ENCODE assay signal across 25 cellular contexts in the genomic region with DNA sequence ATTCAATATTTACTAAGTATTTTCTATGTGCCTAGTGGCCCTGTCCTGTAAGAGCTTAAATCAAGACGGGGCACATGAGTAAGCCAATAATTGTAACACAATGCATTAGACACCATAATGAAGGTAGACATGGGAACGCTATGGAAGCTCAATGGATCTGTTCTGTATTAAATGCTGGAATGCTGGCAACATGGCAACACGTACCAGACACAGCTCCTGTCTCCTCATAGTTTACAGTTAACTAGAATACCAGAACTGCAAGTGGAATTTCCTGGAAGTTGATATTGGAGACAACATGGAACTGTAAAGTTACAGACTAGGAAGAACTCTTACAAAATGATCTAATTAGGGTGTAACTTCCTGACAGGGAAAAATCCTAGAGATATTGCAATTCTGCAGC. TPM values are rescaled to one million over a fixed set of nuclear protein-coding genes. Genes with fewer than 3 reads are reported as not detected.
"Had no signal": no experiment of that assay in that cellular context is flagged by ENCODE, and none has a peak within 500 bp of the region (broad histone marks: within the 10 kb centered on the region; RNA-seq: fewer than 3 reads in every experiment).

No MANE protein-coding gene starts in this region.

- H3K9me3 Mint-ChIP-seq: type B pancreatic cell had no signal

- H3K4me3 Mint-ChIP-seq: naive thymus-derived CD8-positive, alpha-beta T cell; nephron; neural crest cell; stimulated activated memory B cell treated with anti-CD40 and anti-IgM and Interleukin-4, amounts not matched to agents 10 μg/mL and 1 μg/mL and 100 μg/mL, for 72 hours; stimulated activated naive CD8-positive, alpha-beta T cell treated with anti-CD3 and anti-CD28 coated beads, Interleukin-15, amount 100 ng/mL, for 72 hours; type B pancreatic cell had no signal

- H3K36me3 Mint-ChIP-seq: naive thymus-derived CD8-positive, alpha-beta T cell; type B pancreatic cell had no signal

- H3K4me3 ChIP-seq: left lung, lower lobe of right lung, pancreas, psoas muscle, right lobe of liver, smooth muscle cell, tibial nerve, uterus had no signal

- H3K27me3 ChIP-seq: left lung, pancreas, right lobe of liver, tibial nerve, uterus had no signal

- DNase-seq: kidney glomerular epithelial cell; left colon; left lung; lower lobe of right lung; mammary epithelial cell; mesenchymal stem cell; naive thymus-derived CD8-positive, alpha-beta T cell; nucleus accumbens; pancreas; psoas muscle; right lobe of liver; stimulated activated CD4-positive, alpha-beta T cell treated with anti-CD3 and anti-CD28 coated beads, Interleukin-1b, Interleukin-23, amount 100 ng/mL, for 48 hours; stimulated activated CD4-positive, alpha-beta T cell treated with anti-CD3 and anti-CD28 coated beads, Interleukin-2, amount 100 ng/mL, for 48 hours; stimulated activated CD4-positive, alpha-beta T cell treated with anti-CD3 and anti-CD28 coated beads, Interleukin-4, amount 100 ng/mL, for 4 hours; stimulated activated CD8-positive, alpha-beta memory T cell treated with anti-CD3 and anti-CD28 coated beads, Interleukin-4, amount 100 ng/mL, for 48 hours; stimulated activated naive CD4-positive, alpha-beta T cell treated with Interleukin-2 at 50 U/mL for 16 hours; stimulated activated naive CD8-positive, alpha-beta T cell treated with anti-CD3 and anti-CD28 coated beads, Interleukin-15, amount 100 ng/mL, for 72 hours; substantia nigra; uterus had no signal

- H3K4me1 ChIP-seq: left lung, lower lobe of right lung, pancreas, psoas muscle, right lobe of liver, tibial nerve, uterus had no signal

- H3K4me1 Mint-ChIP-seq: nephron; neural crest cell; stimulated activated memory B cell treated with anti-CD40 and anti-IgM and Interleukin-4, amounts not matched to agents 10 μg/mL and 1 μg/mL and 100 μg/mL, for 72 hours; stimulated activated naive CD8-positive, alpha-beta T cell treated with anti-CD3 and anti-CD28 coated beads, Interleukin-15, amount 100 ng/mL, for 72 hours had no signal

- H3K36me3 ChIP-seq: left lung, lower lobe of right lung, pancreas, right lobe of liver, tibial nerve, uterus had no signal

- H3K9me3 ChIP-seq: left lung, lower lobe of right lung, pancreas, psoas muscle, right lobe of liver, tibial nerve, uterus had no signal

- H3K4me2 ChIP-seq: smooth muscle cell had no signal

- ATAC-seq: left colon; left lung; lower lobe of right lung; naive thymus-derived CD8-positive, alpha-beta T cell; pancreas; psoas muscle; right lobe of liver; stimulated activated memory B cell treated with anti-CD40 and anti-IgM and Interleukin-4, amounts not matched to agents 10 μg/mL and 1 μg/mL and 100 μg/mL, for 72 hours; stimulated activated naive CD8-positive, alpha-beta T cell treated with anti-CD3 and anti-CD28 coated beads, Interleukin-15, amount 100 ng/mL, for 72 hours had no signal

- H3K27ac Mint-ChIP-seq: naive thymus-derived CD8-positive, alpha-beta T cell; nephron; stimulated activated memory B cell treated with anti-CD40 and anti-IgM and Interleukin-4, amounts not matched to agents 10 μg/mL and 1 μg/mL and 100 μg/mL, for 72 hours; stimulated activated naive CD8-positive, alpha-beta T cell treated with anti-CD3 and anti-CD28 coated beads, Interleukin-15, amount 100 ng/mL, for 72 hours; type B pancreatic cell had no signal

- H3K27ac ChIP-seq: left lung, lower lobe of right lung, pancreas, psoas muscle, right lobe of liver, tibial nerve, uterus had no signal

RNA-seq across cellular contexts. Expression of gene P4HA3, which starts 12.4 kb away (rescaled TPM):
- total RNA-seq: naive thymus-derived CD8-positive, alpha-beta T cell; neural crest cell had no signal
- polyA plus RNA-seq: naive thymus-derived CD8-positive, alpha-beta T cell had no signal
